ENCODE assay signal across 15 cellular contexts in the genomic region with DNA sequence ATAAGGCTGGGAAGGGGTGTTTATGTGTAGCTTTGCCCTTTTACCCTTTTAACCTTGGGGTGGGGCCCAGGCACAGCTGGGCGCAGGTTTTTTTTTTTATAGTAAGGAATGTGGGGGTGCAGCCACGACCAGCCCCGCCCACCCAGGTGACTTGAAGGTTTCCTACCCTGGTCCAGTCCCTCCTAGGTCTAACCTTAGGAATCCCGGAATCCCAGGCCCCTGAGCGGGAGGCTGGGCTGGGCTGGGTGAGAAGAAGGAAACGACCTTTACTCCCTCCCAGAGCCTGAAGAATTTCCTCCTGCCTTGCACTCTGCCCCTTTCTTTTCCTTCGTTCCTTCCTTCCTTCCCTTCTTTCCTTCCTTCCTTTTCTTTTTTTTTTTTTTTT. TPM values are rescaled to one million over a fixed set of nuclear protein-coding genes. Genes with fewer than 3 reads are reported as not detected.
DNase-seq lines count a peak whose midpoint lies in the region; ATAC-seq, FAIRE-seq and TF ChIP-seq lines count a peak whose summit lies in the region.
"Had no signal": no experiment of that assay in that cellular context is flagged by ENCODE, and none has a peak within 500 bp of the region (broad histone marks: within the 10 kb centered on the region; RNA-seq: fewer than 3 reads in every experiment).

No MANE protein-coding gene starts in this region.

- CTCF ChIA-PET in endothelial cell of umbilical vein (lab: Charles Lee) = no interaction called here

- H3K9me3 ChIP-seq in endothelial cell of umbilical vein (replicated peaks; ENCODE audit: control insufficient read depth, insufficient read depth, low read length) = no peaks in the 10 kb centered on the region
- H3K9me3 ChIP-seq in stomach = no peaks in the 10 kb centered on the region
- H3K9me3 ChIP-seq: left lung, tibial artery had no signal

- DNase-seq in LoVo (ENCODE audit: low spot score) (peak; percentile 82), endothelial cell of umbilical vein (ENCODE audit: low read depth, low spot score) (no peak), stomach (peak; percentile 81), H4 (ENCODE audit: low spot score) (no peak)
- DNase-seq: activated CD4-positive, alpha-beta T cell treated with anti-CD3 and anti-CD28 coated beads for 36 hours; foreskin keratinocyte; left lung; NCI-H2029 treated with DMSO at 0.1 percent for 48 hours; NCI-H510A; T-helper 9 cell; tibial artery had no signal

- H3K4me1 ChIP-seq in endothelial cell of umbilical vein (ENCODE audit: control insufficient read depth, extremely low read depth, insufficient read depth, low read length) = no peaks in the 10 kb centered on the region
- H3K4me1 ChIP-seq in stomach = peaks cover 4 to 74% (median 48%) of the 10 kb centered on the region in 4 donors
- H3K4me1 ChIP-seq: foreskin keratinocyte had no signal

- H2AFZ ChIP-seq in endothelial cell of umbilical vein (ENCODE audit: low read depth, low read length) = no peak overlapping the region

- ATAC-seq in HG02571 (IDR thresholded peaks at IDR 0.05; ENCODE audit: unreplicated experiment) = no peak
- ATAC-seq: foreskin keratinocyte, left lung had no signal

- peak; percentile 40 for FAIRE-seq in endothelial cell of umbilical vein (lab: Jason Lieb, UNC)

- H3K27me3 ChIP-seq in endothelial cell of umbilical vein (ENCODE audit: control insufficient read depth in 2 of 2, insufficient read depth in 2 of 2, low read length in 2 of 2) (peaks cover 20 to 27% of the 10 kb centered on the region in 2 experiments), stomach (peaks cover 0 to 61% (median 36%) of the 10 kb centered on the region in 3 donors)

- H3K4me2 ChIP-seq in endothelial cell of umbilical vein (ENCODE audit: insufficient read depth, low read length) = no peak overlapping the region

- H3K79me2 ChIP-seq in endothelial cell of umbilical vein (ENCODE audit: control insufficient read depth, insufficient read depth, low read length) = no peaks in the 10 kb centered on the region

- BruUV-seq in endothelial cell of umbilical vein (replicated peaks; lab: Mats Ljungman, UMichigan) = no TSS peak

- dilution Hi-C loops in endothelial cell of umbilical vein (cut with MboI; ENCODE audit: extremely low pct_ligation_motif_present, low sequenced_read_pairs) = no loop called here

- H3K27ac ChIP-seq in endothelial cell of umbilical vein (ENCODE audit: insufficient read depth, low read depth, low read length) (no peak overlapping the region), stomach (peak overlapping the region; percentile 78 to 88 (median 86))
- H3K27ac ChIP-seq: foreskin keratinocyte, left lung, tibial artery had no signal

- H3K36me3 ChIP-seq in endothelial cell of umbilical vein (ENCODE audit: control insufficient read depth in 2 of 2, extremely low read depth in 1 of 2, insufficient read depth in 2 of 2, low read length in 2 of 2) (no peaks in the 10 kb centered on the region), stomach (no peaks in the 10 kb centered on the region)
- H3K36me3 ChIP-seq: left lung, tibial artery had no signal

- H3K9me1 ChIP-seq in endothelial cell of umbilical vein (replicated peaks; ENCODE audit: control insufficient read depth, extremely low read depth, insufficient read depth, low read length) = no peaks in the 10 kb centered on the region

- POLR2A ChIA-PET in endothelial cell of umbilical vein (lab: Charles Lee) = no interaction called here

- H3K4me3 ChIP-seq in endothelial cell of umbilical vein (replicated peaks in 1 of 3; ENCODE audit: insufficient read depth in 1 of 3, low read depth in 1 of 3, low read length in 3 of 3) = no peak overlapping the region
- H3K4me3 ChIP-seq in stomach = peak overlapping the region in 1 of 4 donors; percentile 3
- H3K4me3 ChIP-seq: tibial artery had no signal

- TF ChIP-seq POLR2A in endothelial cell of umbilical vein (IDR thresholded peaks at IDR 0.05; ENCODE audit: low read depth, low read length) (no peak), stomach (IDR thresholded peaks at IDR 0.05) (no peak)

- TF ChIP-seq EP300 in stomach (IDR thresholded peaks at IDR 0.05) = no peak

- intact Hi-C loops in endothelial cell of umbilical vein (cut with micrococcal nuclease) (no loop called here), stomach (cut with DNase I; ENCODE audit: low total_unique reads) (no loop called here)

- H3K9ac ChIP-seq in endothelial cell of umbilical vein (replicated peaks; ENCODE audit: extremely low read depth, insufficient read depth, low read length) = no peak overlapping the region

- 5 to 14% (median 9%) methylated on average over 7 of the region's 7 CpGs for WGBS in stomach, 5 donors

- no peak for TF ChIP-seq CTCF in endothelial cell of umbilical vein (IDR thresholded peaks at IDR 0.05; ENCODE audit: extremely low read depth in 1 of 2, insufficient read depth in 1 of 2, low read depth in 1 of 2, low read length in 2 of 2)
- TF ChIP-seq CTCF in stomach (IDR thresholded peaks at IDR 0.05) = no peak

- H4K20me1 ChIP-seq in endothelial cell of umbilical vein (replicated peaks; ENCODE audit: control insufficient read depth, extremely low read depth, insufficient read depth, low read length) = no peaks in the 10 kb centered on the region

TF ChIP-seq in endothelial cell of umbilical vein, 7 proteins besides CTCF, POLR2A, EP300 and RAD21 (continues in another document):
- no peak for TF ChIP-seq EZH2 (IDR thresholded peaks at IDR 0.05; ENCODE audit: borderline replicate concordance, low read depth, low read length, severe bottlenecking)

RNA-seq across cellular contexts. Expression of gene TJP3, which starts 12.3 kb away (rescaled TPM):
- total RNA-seq in endothelial cell of umbilical vein = not detected in 2 replicates
- polyA plus RNA-seq in endothelial cell of umbilical vein = 0.10 TPM in 1 of 2 replicates, not detected in the other
- not detected in 2 replicates for polyA plus RNA-seq in endothelial cell of umbilical vein (2011; cell fraction: cytosol; rRNA removed)
- polyA plus RNA-seq in endothelial cell of umbilical vein (2011; cell fraction: nucleus; rRNA removed) = not detected in 2 replicates
- polyA plus RNA-seq in endothelial cell of umbilical vein (2012) = not detected in 2 replicates
- polyA minus RNA-seq in endothelial cell of umbilical vein = not detected in 2 replicates
- 7.7 TPM for polyA minus RNA-seq in endothelial cell of umbilical vein (2011; cell fraction: cytosol; rRNA and poly(A)+ RNA removed)
- not detected in 2 replicates for polyA minus RNA-seq in endothelial cell of umbilical vein (2011; cell fraction: nucleus; rRNA and poly(A)+ RNA removed)
- total RNA-seq in stomach = 100 to 1,000 TPM in 2 of 5 donors, 10 to 100 TPM in 3; 31.9 to 204 (median 95.1) TPM
- polyA plus RNA-seq in stomach = 10 to 100 TPM; 62.3 to 96.1 (median 93.1) TPM
- total RNA-seq in H4 (2014; rRNA removed; shearing (Covaris generic)) = 1.5 TPM in 1 of 2 replicates, not detected in the other
- total RNA-seq: cerebellum, foreskin keratinocyte, myocyte had no signal
- polyA plus RNA-seq: foreskin keratinocyte had no signal

RNA-seq across cellular contexts. Expression of gene PIP5K1C, which starts 20.3 kb away (rescaled TPM):
- total RNA-seq in endothelial cell of umbilical vein = 79.5 and 82.2 TPM in 2 replicates
- 31.6 and 37.4 TPM in 2 replicates for polyA plus RNA-seq in endothelial cell of umbilical vein
- polyA plus RNA-seq in endothelial cell of umbilical vein (2011; cell fraction: cytosol; rRNA removed) = 21.9 and 29.3 TPM in 2 replicates
- polyA plus RNA-seq in endothelial cell of umbilical vein (2011; cell fraction: nucleus; rRNA removed) = 26.6 and 29.6 TPM in 2 replicates
- polyA plus RNA-seq in endothelial cell of umbilical vein (2012) = 39.9 and 60.9 TPM in 2 replicates
- 41.3 and 47.5 TPM in 2 replicates for polyA minus RNA-seq in endothelial cell of umbilical vein
- 22.0 TPM for polyA minus RNA-seq in endothelial cell of umbilical vein (2011; cell fraction: cytosol; rRNA and poly(A)+ RNA removed)
- 18.5 and 24.7 TPM in 2 replicates for polyA minus RNA-seq in endothelial cell of umbilical vein (2011; cell fraction: nucleus; rRNA and poly(A)+ RNA removed)
- total RNA-seq in stomach = 100 to 1,000 TPM in 1 of 5 donors, 10 to 100 TPM in 4; 15.1 to 164 (median 36.8) TPM
- polyA plus RNA-seq in stomach = 10 to 100 TPM in 2 of 3 donors, 1 to 10 TPM in 1; 8.6 to 18.5 (median 12.5) TPM
- 5.3 and 6.8 TPM in 2 replicates for total RNA-seq in H4 (2014; rRNA removed; shearing (Covaris generic))

RNA-seq across cellular contexts. Expression of gene APBA3, which starts 41.0 kb away (rescaled TPM):
- total RNA-seq in endothelial cell of umbilical vein (23.4 and 24.3 TPM in 2 replicates), stomach (100 to 1,000 TPM in 1 of 5 donors, 10 to 100 TPM in 3, 1 to 10 TPM in 1; 9.4 to 111 (median 16.4) TPM)
- polyA plus RNA-seq in endothelial cell of umbilical vein (25.1 and 41.7 TPM in 2 replicates), stomach (10 to 100 TPM; 15.7 to 17.4 (median 16.7) TPM)
- 9.7 and 17.4 TPM in 2 replicates for polyA plus RNA-seq in endothelial cell of umbilical vein (2011; cell fraction: cytosol; rRNA removed)
- polyA plus RNA-seq in endothelial cell of umbilical vein (2011; cell fraction: nucleus; rRNA removed) = 36.8 and 41.8 TPM in 2 replicates
- polyA plus RNA-seq in endothelial cell of umbilical vein (2012) = 14.0 and 16.4 TPM in 2 replicates
- 12.6 and 14.2 TPM in 2 replicates for polyA minus RNA-seq in endothelial cell of umbilical vein
- 15.4 TPM for polyA minus RNA-seq in endothelial cell of umbilical vein (2011; cell fraction: cytosol; rRNA and poly(A)+ RNA removed)
- 11.7 and 21.3 TPM in 2 replicates for polyA minus RNA-seq in endothelial cell of umbilical vein (2011; cell fraction: nucleus; rRNA and poly(A)+ RNA removed)
- 11.4 and 15.8 TPM in 2 replicates for total RNA-seq in H4 (2014; rRNA removed; shearing (Covaris generic))

RNA-seq across cellular contexts. Expression of gene MRPL54, which starts 42.0 kb away (rescaled TPM):
- total RNA-seq in endothelial cell of umbilical vein (67.5 and 76.3 TPM in 2 replicates), stomach (100 to 1,000 TPM in 2 of 5 donors, 10 to 100 TPM in 3; 15.2 to 163 (median 58.7) TPM)
- polyA plus RNA-seq in endothelial cell of umbilical vein (80.2 and 93.1 TPM in 2 replicates), stomach (100 to 1,000 TPM; 155 to 221 (median 174) TPM)
- 82.6 and 97.0 TPM in 2 replicates for polyA plus RNA-seq in endothelial cell of umbilical vein (2011; cell fraction: cytosol; rRNA removed)
- 29.7 and 32.2 TPM in 2 replicates for polyA plus RNA-seq in endothelial cell of umbilical vein (2011; cell fraction: nucleus; rRNA removed)
- 41.4 and 50.5 TPM in 2 replicates for polyA plus RNA-seq in endothelial cell of umbilical vein (2012)
- 7.5 and 9.7 TPM in 2 replicates for polyA minus RNA-seq in endothelial cell of umbilical vein
- 15.9 TPM for polyA minus RNA-seq in endothelial cell of umbilical vein (2011; cell fraction: cytosol; rRNA and poly(A)+ RNA removed)
- 4.9 and 5.5 TPM in 2 replicates for polyA minus RNA-seq in endothelial cell of umbilical vein (2011; cell fraction: nucleus; rRNA and poly(A)+ RNA removed)
- 74.4 and 75.7 TPM in 2 replicates for total RNA-seq in H4 (2014; rRNA removed; shearing (Covaris generic))

RNA-seq across cellular contexts. Expression of gene RAX2, which starts 51.5 kb away (rescaled TPM):
- not detected in 2 replicates for total RNA-seq in endothelial cell of umbilical vein
- polyA plus RNA-seq in endothelial cell of umbilical vein = not detected in 2 replicates
- not detected in 2 replicates for polyA plus RNA-seq in endothelial cell of umbilical vein (2011; cell fraction: cytosol; rRNA removed)
- not detected in 2 replicates for polyA plus RNA-seq in endothelial cell of umbilical vein (2011; cell fraction: nucleus; rRNA removed)
- not detected in 2 replicates for polyA plus RNA-seq in endothelial cell of umbilical vein (2012)
- not detected in 2 replicates for polyA minus RNA-seq in endothelial cell of umbilical vein
- not detected for polyA minus RNA-seq in endothelial cell of umbilical vein (2011; cell fraction: cytosol; rRNA and poly(A)+ RNA removed)
- not detected in 2 replicates for polyA minus RNA-seq in endothelial cell of umbilical vein (2011; cell fraction: nucleus; rRNA and poly(A)+ RNA removed)
- total RNA-seq in stomach = not detected
- not detected for polyA plus RNA-seq in stomach
- not detected in 2 replicates for total RNA-seq in H4 (2014; rRNA removed; shearing (Covaris generic))
- total RNA-seq: activated CD4-positive, alpha-beta T cell treated with anti-CD3 and anti-CD28 coated beads for 36 hours; cerebellum; foreskin keratinocyte; left lung; myocyte; posterior vena cava had no signal
- polyA plus RNA-seq: foreskin keratinocyte had no signal

Comparison
In these comparisons a context has a peak if more than half of its experiments do, and no peak if none do; other contexts are left out.
1. DNase-seq: peak in LoVo (single experiment) and stomach (single experiment); none in endothelial cell of umbilical vein (single experiment) and H4 (single experiment).
2. RNA of gene TJP3, which starts 12.3 kb away (total RNA-seq): 31.9 to 204 TPM in stomach; 1.5 TPM in H4 and not detected in endothelial cell of umbilical vein; every median in the first group is over 10 times any median in the second.